In genomic region chr20:61666471-61666832, GRCh38 we compare ENCODE assay signal across 24 cellular contexts.
"Had no signal": no experiment of that assay in that cellular context is flagged by ENCODE, and none has a peak within 500 bp of the region (broad histone marks: within the 10 kb centered on the region; RNA-seq: fewer than 3 reads in every experiment).

No MANE protein-coding gene starts in this region.

- DNase-seq: dorsolateral prefrontal cortex; effector CD4-positive, alpha-beta T cell; endodermal cell; foreskin fibroblast; gastrocnemius medialis; left colon; left ventricle myocardium inferior; lower lobe of right lung; natural killer cell; sigmoid colon; stimulated activated CD4-positive, alpha-beta T cell treated with anti-CD3 and anti-CD28 coated beads, Interleukin-2, amount 100 ng/mL, for 24 hours; stimulated activated CD4-positive, alpha-beta T cell treated with anti-CD3 and anti-CD28 coated beads, Interleukin-4, amount 100 ng/mL, for 24 hours; stimulated activated naive CD4-positive, alpha-beta T cell treated with Interleukin-2 at 50 U/mL for 16 hours; stomach; thyroid gland; trophoblast cell had no signal

- ATAC-seq: esophagus mucosa; gastrocnemius medialis; left colon; lower lobe of right lung; natural killer cell; stimulated activated effector memory CD8-positive, alpha-beta T cell treated with anti-CD3 and anti-CD28 coated beads, Interleukin-12 subunit alpha, Interleukin-12 subunit beta, amount 100 ng/mL, for 72 hours had no signal

- FAIRE-seq: colon had no signal

- H3K9me3 ChIP-seq: gastrocnemius medialis, left ventricle myocardium inferior, lower lobe of right lung, neutrophil, sigmoid colon, stomach, thyroid gland, vagina had no signal

- H3K4me1 ChIP-seq: gastrocnemius medialis, left ventricle myocardium inferior, lower lobe of right lung, parathyroid adenoma, sigmoid colon, stomach, thyroid gland, vagina had no signal

- H3K9ac ChIP-seq: parathyroid adenoma had no signal

- H3K27me3 ChIP-seq: dorsolateral prefrontal cortex, gastrocnemius medialis, hepatocyte, neutrophil, thyroid gland, vagina had no signal

- H3K4me3 ChIP-seq: dorsolateral prefrontal cortex, gastrocnemius medialis, hepatocyte, left ventricle myocardium inferior, lower lobe of right lung, sigmoid colon, stomach, thyroid gland, vagina had no signal

- H3K36me3 ChIP-seq: gastrocnemius medialis, left ventricle myocardium inferior, lower lobe of right lung, neutrophil, sigmoid colon, stomach, thyroid gland, vagina had no signal

- H3K79me2 ChIP-seq: hepatocyte, parathyroid adenoma had no signal

- H2AFZ ChIP-seq: hepatocyte, parathyroid adenoma had no signal

- H3K4me2 ChIP-seq: hepatocyte had no signal

- H3K27ac ChIP-seq: epithelial cell of prostate, gastrocnemius medialis, hepatocyte, left ventricle myocardium inferior, lower lobe of right lung, neutrophil, parathyroid adenoma, sigmoid colon, stomach, thyroid gland, vagina had no signal
